9 cellular contexts compared by ENCODE assay signal in the genomic region with DNA sequence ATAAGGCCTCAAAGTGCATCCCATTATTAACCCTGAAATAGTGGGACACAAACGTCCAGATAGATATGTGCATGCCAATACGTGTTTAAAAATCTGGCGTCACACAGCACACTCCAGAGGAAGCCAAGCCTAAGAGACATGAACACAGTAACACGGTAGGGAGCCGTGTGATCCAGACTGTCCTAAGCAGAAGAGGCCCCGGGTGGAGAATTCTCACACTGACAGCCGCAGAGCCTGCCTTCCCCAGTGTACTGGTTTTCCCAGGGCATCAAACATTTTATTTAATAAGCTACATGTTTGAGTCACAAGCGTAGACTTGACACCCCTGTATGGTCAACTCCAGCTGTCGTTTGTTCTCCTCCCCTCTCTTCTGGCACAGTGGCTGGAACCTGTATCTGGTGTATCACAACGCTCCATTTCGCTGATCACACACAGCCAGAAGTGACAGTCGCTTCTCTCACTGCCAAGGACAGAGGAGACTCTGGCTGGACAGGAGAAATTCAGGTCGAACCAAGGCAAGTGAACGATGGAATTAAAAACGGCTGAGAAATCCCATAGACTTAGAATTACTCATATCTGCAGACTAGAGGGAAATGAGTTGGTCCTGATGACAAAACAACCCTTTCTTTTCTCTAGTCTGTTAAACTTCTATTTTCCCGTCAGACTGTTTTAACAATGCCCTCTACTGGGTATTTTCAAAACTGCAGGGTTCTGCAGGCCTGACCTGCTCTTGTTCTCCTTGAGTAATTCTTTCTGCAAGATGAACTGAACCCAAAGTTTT.
A peak's percentile ranks its signal among the peaks of the same experiment; 100 is the strongest.
DNase-seq lines count a peak whose midpoint lies in the region; ATAC-seq and TF ChIP-seq lines count a peak whose summit lies in the region.
"Had no signal": no experiment of that assay in that cellular context is flagged by ENCODE, and none has a peak within 500 bp of the region (broad histone marks: within the 10 kb centered on the region; RNA-seq: fewer than 3 reads in every experiment).

No MANE protein-coding gene starts in this region.

- H3K27me3 ChIP-seq in neural progenitor cell, result no peaks in the 10 kb centered on the region
- H3K27me3 ChIP-seq in suprapubic skin, result no peaks in the 10 kb centered on the region

- TF ChIP-seq POLR2A in suprapubic skin (IDR thresholded peaks at IDR 0.05), result no peak

- ATAC-seq in GM21447 (IDR thresholded peaks at IDR 0.05; ENCODE audit: unreplicated experiment), result no peak

- H3K79me2 ChIP-seq in neural progenitor cell (ENCODE audit: low read depth), result no peaks in the 10 kb centered on the region

- H3K9me3 ChIP-seq in SK-N-MC (ENCODE audit: low read depth, low read length) (no peaks in the 10 kb centered on the region), neural progenitor cell (ENCODE audit: low read depth) (no peaks in the 10 kb centered on the region), suprapubic skin (no peaks in the 10 kb centered on the region)

- no peak overlapping the region for H3K4me2 ChIP-seq in neural progenitor cell

- peaks cover 6% of the 10 kb centered on the region for H3K4me1 Mint-ChIP-seq in neural progenitor cell

- no peak overlapping the region for H3K9ac ChIP-seq in SK-N-MC (ENCODE audit: insufficient read length)
- H3K9ac ChIP-seq in neural progenitor cell, result no peak overlapping the region

- peaks cover 2% of the 10 kb centered on the region for H3K27me3 Mint-ChIP-seq in neural progenitor cell (ENCODE audit: insufficient read depth, low read depth)

- H3K4me3 Mint-ChIP-seq in neural progenitor cell, result no peak overlapping the region
- H3K4me3 Mint-ChIP-seq: activated naive CD8-positive, alpha-beta T cell had no signal

- TF ChIP-seq CTCF in HFF-Myc (IDR thresholded peaks at IDR 0.05; ENCODE audit: low read depth, low read length, missing control alignments) (peak; percentile 68), fibroblast of mammary gland (conservative IDR thresholded peaks at IDR 0.05; ENCODE audit: control insufficient read depth, insufficient read depth, low read depth, low read length) (peak; percentile 36), neural progenitor cell (IDR thresholded peaks at IDR 0.05) (peak; percentile 85), suprapubic skin (IDR thresholded peaks at IDR 0.05) (peak in 1 of 2 donors; percentile 50)

- H3K27ac ChIP-seq in SK-N-MC (no peak overlapping the region), neural progenitor cell (no peak overlapping the region), suprapubic skin (no peak overlapping the region)

- 55% methylated on average over 16 of the region's 16 CpGs for WGBS in suprapubic skin

- H2AFZ ChIP-seq in neural progenitor cell (replicated peaks), result no peak overlapping the region

- no peaks in the 10 kb centered on the region for H3K9me3 Mint-ChIP-seq in neural progenitor cell

- H3K27ac Mint-ChIP-seq in neural progenitor cell, result no peak overlapping the region
- H3K27ac Mint-ChIP-seq: activated naive CD8-positive, alpha-beta T cell had no signal

- DNase-seq in NCI-H2196 (lab: John Stamatoyannopoulos, UW; ENCODE audit: unreplicated experiment) (peak; percentile 49), NCI-H2196 treated with DMSO at 0.1 percent for 48 hours (lab: John Stamatoyannopoulos, UW; ENCODE audit: unreplicated experiment) (no peak), HFF-Myc (ENCODE audit: extremely low read depth, low read depth) (peak; percentile 1), SK-N-MC (ENCODE audit: low read depth, low spot score) (peak; percentile 74), fibroblast of mammary gland (ENCODE audit: low read depth) (peak; percentile 28), neural progenitor cell (ENCODE audit: low spot score) (peak; percentile 59), suprapubic skin (ENCODE audit: low spot score in 2 of 2) (no peak)

- H3K36me3 Mint-ChIP-seq in neural progenitor cell, result no peaks in the 10 kb centered on the region
- H3K36me3 Mint-ChIP-seq: activated naive CD8-positive, alpha-beta T cell had no signal

- no peak overlapping the region for H3K4me3 ChIP-seq in HFF-Myc (replicated peaks; ENCODE audit: low read depth, low read length)
- peak overlapping the region; percentile 27; the same call in 1 of the 2 replicates for H3K4me3 ChIP-seq in SK-N-MC
- H3K4me3 ChIP-seq in fibroblast of mammary gland (ENCODE audit: control insufficient read depth, low read depth, low read length), result no peak overlapping the region
- H3K4me3 ChIP-seq in neural progenitor cell, result no peak overlapping the region
- no peak overlapping the region for H3K4me3 ChIP-seq in suprapubic skin

- H4K20me1 ChIP-seq in neural progenitor cell (ENCODE audit: low read depth), result no peaks in the 10 kb centered on the region

- no peaks in the 10 kb centered on the region for H3K4me1 ChIP-seq in neural progenitor cell
- no peaks in the 10 kb centered on the region for H3K4me1 ChIP-seq in suprapubic skin

- H3K36me3 ChIP-seq in SK-N-MC (ENCODE audit: insufficient read depth, low read length), result no peaks in the 10 kb centered on the region
- no peaks in the 10 kb centered on the region for H3K36me3 ChIP-seq in neural progenitor cell
- no peaks in the 10 kb centered on the region for H3K36me3 ChIP-seq in suprapubic skin

- H3F3A ChIP-seq in neural progenitor cell (ENCODE audit: low read depth), result no peaks in the 10 kb centered on the region

- no peak for TF ChIP-seq EP300 in suprapubic skin (IDR thresholded peaks at IDR 0.05)

Comparison
In these comparisons a context has a peak if more than half of its experiments do, and no peak if none do; other contexts are left out.
1. DNase-seq: peak in NCI-H2196 (single experiment), HFF-Myc (single experiment), SK-N-MC (single experiment), fibroblast of mammary gland (single experiment) and neural progenitor cell (single experiment); none in NCI-H2196 treated with DMSO at 0.1 percent for 48 hours (single experiment) and suprapubic skin (0 of 2).